Comparison of ENCODE assay signal across 16 cellular contexts in genomic region chr12:19095869-19096480, GRCh38. TPM values are rescaled to one million over a fixed set of nuclear protein-coding genes. Genes with fewer than 3 reads are reported as not detected.
DNase-seq lines count a peak whose midpoint lies in the region; ATAC-seq, FAIRE-seq and TF ChIP-seq lines count a peak whose summit lies in the region.
"Had no signal": no experiment of that assay in that cellular context is flagged by ENCODE, and none has a peak within 500 bp of the region (broad histone marks: within the 10 kb centered on the region; RNA-seq: fewer than 3 reads in every experiment).

No MANE protein-coding gene starts in this region.

- no peaks in the 10 kb centered on the region for H3K36me3 ChIP-seq in esophagus (ENCODE audit: control insufficient read depth in 2 of 2, insufficient read depth in 2 of 2, low read length in 1 of 2)

- no peaks in the 10 kb centered on the region for H3K9me3 ChIP-seq in esophagus (ENCODE audit: control insufficient read depth in 2 of 2, insufficient read depth in 1 of 2, low read depth in 1 of 2, low read length in 1 of 2)

- H3K4me1 ChIP-seq in esophagus (ENCODE audit: control insufficient read depth in 2 of 2, insufficient read depth in 2 of 2, low read length in 1 of 2): no peaks in the 10 kb centered on the region

- no peak for FAIRE-seq in H54 (lab: Jason Lieb, UNC)

- 73 to 77% methylated on average over 6 of the region's 6 CpGs for WGBS in esophagus, 2 donors

- no peak for ATAC-seq in omental fat pad (ENCODE audit: low FRiP score)
- ATAC-seq: activated T-helper 17 cell treated with anti-CD3 and anti-CD28 coated beads, Interleukin-2, amount 50 U/mL, for 72 hours; stimulated activated naive CD8-positive, alpha-beta T cell treated with anti-CD3 and anti-CD28 coated beads, Interleukin-15, amount 100 ng/mL, for 72 hours had no signal

- no peak overlapping the region for H3K4me3 ChIP-seq in esophagus (ENCODE audit: low read depth in 1 of 2, low read length in 2 of 2)
- H3K4me3 ChIP-seq: skin epidermis had no signal

- peak overlapping the region; percentile 5 to 8 for H3K27ac ChIP-seq in esophagus (ENCODE audit: low read depth in 2 of 2, low read length in 1 of 2)
- H3K27ac ChIP-seq: skin epidermis had no signal

- DNase-seq in H54 (ENCODE audit: insufficient read length, low spot score) (peak; percentile 34), RPMI7951 (ENCODE audit: low read depth) (peak; percentile 50), renal cortical epithelial cell (ENCODE audit: low read depth) (peak; percentile 38), omental fat pad (ENCODE audit: low spot score) (no peak), NCI-H2029 treated with DMSO at 0.1 percent for 48 hours (lab: John Stamatoyannopoulos, UW) (no peak), dedifferentiated amniotic fluid mesenchymal stem cell (ENCODE audit: extremely low spot score) (no peak), SKM-1 treated with dmso at 0.1 percent for 144 hours (lab: John Stamatoyannopoulos, UW; ENCODE audit: unreplicated experiment) (no peak)
- DNase-seq: aorta; C1 segment of cervical spinal cord; DND-41; H9; NCI-H1105; stimulated activated naive CD8-positive, alpha-beta T cell treated with anti-CD3 and anti-CD28 coated beads, Interleukin-15, amount 100 ng/mL, for 72 hours had no signal

- no peak for TF ChIP-seq CTCF in omental fat pad (IDR thresholded peaks at IDR 0.05)

- no peak for TF ChIP-seq POLR2A in H54 (IDR thresholded peaks at IDR 0.05; ENCODE audit: low read depth, low read length)

- H3K27me3 ChIP-seq in esophagus (ENCODE audit: control insufficient read depth in 1 of 2, insufficient read depth in 2 of 2, low read length in 2 of 2): no peaks in the 10 kb centered on the region

RNA-seq across cellular contexts. Expression of gene PLEKHA5, which starts 33.6 kb away (rescaled TPM):
- total RNA-seq in RPMI7951 (2014; rRNA removed; shearing (Covaris generic)): 30.5 and 36.6 TPM in 2 replicates
- polyA plus RNA-seq in esophagus: 10 to 100 TPM; 17.6 to 27.8 TPM
- total RNA-seq in renal cortical epithelial cell: 35.8 and 117 TPM in 2 replicates
- 10 to 100 TPM; 11.3 to 33.1 (median 16.9) TPM for total RNA-seq in omental fat pad

Comparison
In these comparisons a context has a peak if more than half of its experiments do, and no peak if none do; other contexts are left out.
1. DNase-seq: peak in H54 (single experiment), RPMI7951 (single experiment) and renal cortical epithelial cell (single experiment); none in omental fat pad (single experiment), NCI-H2029 treated with DMSO at 0.1 percent for 48 hours (single experiment), dedifferentiated amniotic fluid mesenchymal stem cell (single experiment) and SKM-1 treated with dmso at 0.1 percent for 144 hours (single experiment).